ENCODE assay signal across 10 cellular contexts in genomic region chr2:20868377-20868776, GRCh38. TPM values are rescaled to one million over a fixed set of nuclear protein-coding genes. Genes with fewer than 3 reads are reported as not detected.
DNase-seq lines count a peak whose midpoint lies in the region; ATAC-seq and TF ChIP-seq lines count a peak whose summit lies in the region.
"Had no signal": no experiment of that assay in that cellular context is flagged by ENCODE, and none has a peak within 500 bp of the region (broad histone marks: within the 10 kb centered on the region; RNA-seq: fewer than 3 reads in every experiment).

No MANE protein-coding gene starts in this region.

- H3K27ac ChIP-seq in mammary epithelial cell (ENCODE audit: insufficient read depth, low read depth, low read length) (no peak overlapping the region), upper lobe of right lung (no peak overlapping the region), brain microvascular endothelial cell (no peak overlapping the region)

- 38% methylated on average over 2 of the region's 2 CpGs for WGBS in mammary epithelial cell (ENCODE audit: low coverage, missing lambda C conversion rate)

- intact Hi-C loops in mammary epithelial cell (cut with micrococcal nuclease) (no loop called here), MCF 10A (cut with micrococcal nuclease) (no loop called here), upper lobe of right lung (cut with DNase I) (no loop called here)

- H3K36me3 ChIP-seq in mammary epithelial cell (ENCODE audit: insufficient read depth, low read length), result no peaks in the 10 kb centered on the region
- no peaks in the 10 kb centered on the region for H3K36me3 ChIP-seq in upper lobe of right lung
- no peaks in the 10 kb centered on the region for H3K36me3 ChIP-seq in brain microvascular endothelial cell (replicated peaks)

- H3K4me3 ChIP-seq in mammary epithelial cell (replicated peaks in 1 of 3; ENCODE audit: insufficient read depth in 1 of 3, low read depth in 2 of 3, low read length in 3 of 3), result no peak overlapping the region
- no peak overlapping the region for H3K4me3 ChIP-seq in upper lobe of right lung
- H3K4me3 ChIP-seq in brain microvascular endothelial cell (ENCODE audit: low read depth, low read length), result no peak overlapping the region

- CTCF ChIA-PET in mammary epithelial cell (lab: Charles Lee; ENCODE audit: low non-redundant PET) (no interaction called here), MCF 10A (lab: Yijun Ruan, JAX) (interaction anchor here (1.2 kb wide), 1 partner anchor 86 kb away, joined by 4 read pairs; no protein-coding TSS in a partner anchor)

- BruUV-seq in mammary epithelial cell (replicated peaks; lab: Mats Ljungman, UMichigan) (no TSS peak), MCF 10A (replicated peaks; lab: Mats Ljungman, UMichigan) (no TSS peak)

- H3K36me3 Mint-ChIP-seq in MCF 10A (ENCODE audit: insufficient read depth, unreplicated experiment) (peaks cover 5% of the 10 kb centered on the region), glutamatergic neuron (ENCODE audit: unreplicated experiment) (peaks cover 3% of the 10 kb centered on the region)

- DNase-seq in mammary epithelial cell, result peak; percentile 67
- DNase-seq in MCF 10A (ENCODE audit: unreplicated experiment), result no peak
- peak; percentile 35 for DNase-seq in activated naive CD4-positive, alpha-beta T cell treated with anti-CD3 and anti-CD28 coated beads, Interleukin-2, amount 50 U/mL, for 16 hours
- DNase-seq in upper lobe of right lung, result no peak
- no peak for DNase-seq in brain microvascular endothelial cell
- DNase-seq in EL, result no peak
- DNase-seq in glutamatergic neuron, result no peak
- DNase-seq: 8988T, NCI-H1105 treated with DMSO at 0.1 percent for 48 hours had no signal

- no peak overlapping the region for H2AFZ ChIP-seq in mammary epithelial cell (ENCODE audit: low read depth, low read length)

- H3K4me2 ChIP-seq in mammary epithelial cell (ENCODE audit: insufficient read depth, low read depth, low read length), result no peak overlapping the region

- no peaks in the 10 kb centered on the region for H3K27me3 ChIP-seq in mammary epithelial cell (ENCODE audit: insufficient read depth, low read length)
- H3K27me3 ChIP-seq in upper lobe of right lung, result no peaks in the 10 kb centered on the region
- H3K27me3 ChIP-seq in brain microvascular endothelial cell (replicated peaks), result no peaks in the 10 kb centered on the region

- no peak overlapping the region for H3K4me3 Mint-ChIP-seq in MCF 10A (ENCODE audit: unreplicated experiment)
- no peak overlapping the region for H3K4me3 Mint-ChIP-seq in glutamatergic neuron (ENCODE audit: unreplicated experiment)

- POLR2A ChIA-PET in MCF 10A (lab: Yijun Ruan, JAX), result no interaction called here

- H3K4me1 ChIP-seq in mammary epithelial cell (ENCODE audit: insufficient read depth, low read length) (no peaks in the 10 kb centered on the region), upper lobe of right lung (no peaks in the 10 kb centered on the region)

- in situ Hi-C loops in mammary epithelial cell (cut with MboI; ENCODE audit: low sequenced_read_pairs in 2 of 2), result no loop called here
- in situ Hi-C loops in brain microvascular endothelial cell (cut with HindIII; ENCODE audit: low pct_ligation_motif_present, low sequenced_read_pairs), result no loop called here

- no peak overlapping the region for H3K9ac ChIP-seq in mammary epithelial cell (ENCODE audit: insufficient read depth, low read length)

- no peaks in the 10 kb centered on the region for H3K9me3 Mint-ChIP-seq in MCF 10A (ENCODE audit: unreplicated experiment)
- peaks cover 1% of the 10 kb centered on the region for H3K9me3 Mint-ChIP-seq in glutamatergic neuron (ENCODE audit: unreplicated experiment)

- no peak overlapping the region for H3K27ac Mint-ChIP-seq in MCF 10A (ENCODE audit: low read depth, unreplicated experiment)
- no peak overlapping the region for H3K27ac Mint-ChIP-seq in glutamatergic neuron (ENCODE audit: unreplicated experiment)

- dilution Hi-C loops in mammary epithelial cell (cut with HindIII; ENCODE audit: low sequenced_read_pairs), result no loop called here

- H3K9me3 ChIP-seq in mammary epithelial cell (replicated peaks; ENCODE audit: insufficient read depth, low read length) (no peaks in the 10 kb centered on the region), upper lobe of right lung (no peaks in the 10 kb centered on the region)

- ATAC-seq in HG03575 (IDR thresholded peaks at IDR 0.05; ENCODE audit: extremely low read depth, insufficient number of reproducible peaks, low FRiP score, unreplicated experiment), result peak; percentile 97
- no peak for ATAC-seq in upper lobe of right lung

- H3K27me3 Mint-ChIP-seq in MCF 10A (ENCODE audit: insufficient read depth, unreplicated experiment), result peaks cover 40% of the 10 kb centered on the region
- peaks cover 2% of the 10 kb centered on the region for H3K27me3 Mint-ChIP-seq in glutamatergic neuron (ENCODE audit: unreplicated experiment)

- H4K20me1 ChIP-seq in mammary epithelial cell (ENCODE audit: insufficient read depth, low read length), result no peaks in the 10 kb centered on the region

- TF ChIP-seq CTCF in mammary epithelial cell (conservative IDR thresholded peaks at IDR 0.05 in 1 of 2, IDR thresholded peaks at IDR 0.05 in 1 of 2; ENCODE audit: extremely low read depth in 1 of 2, insufficient read depth in 1 of 2, low read depth in 1 of 2, low read length in 2 of 2) (no peak), MCF 10A (IDR thresholded peaks at IDR 0.05; ENCODE audit: unreplicated experiment) (no peak), upper lobe of right lung (IDR thresholded peaks at IDR 0.05) (no peak), brain microvascular endothelial cell (IDR thresholded peaks at IDR 0.05; ENCODE audit: low read depth, low read length, missing control alignments) (no peak), glutamatergic neuron (IDR thresholded peaks at IDR 0.05; ENCODE audit: partially characterized antibody, unreplicated experiment) (no peak)

- H3K79me2 ChIP-seq in mammary epithelial cell (ENCODE audit: insufficient read depth, low read length), result no peaks in the 10 kb centered on the region

- H3K4me1 Mint-ChIP-seq in MCF 10A (ENCODE audit: insufficient read depth, unreplicated experiment), result no peaks in the 10 kb centered on the region
- H3K4me1 Mint-ChIP-seq in glutamatergic neuron (ENCODE audit: low read depth, unreplicated experiment), result no peaks in the 10 kb centered on the region

RNA-seq across cellular contexts. Expression of gene LDAH, which starts 45.5 kb away (rescaled TPM):
- 10 to 100 TPM in 1 of 2 donors, 1 to 10 TPM in 1; 9.1 to 13.3 TPM for total RNA-seq in mammary epithelial cell
- polyA plus RNA-seq in mammary epithelial cell, result 9.5 TPM
- 5.8 TPM for polyA minus RNA-seq in mammary epithelial cell
- 16.8 and 17.0 TPM in 2 replicates for total RNA-seq in MCF 10A (2022)
- total RNA-seq in upper lobe of right lung, result 17.9 TPM
- total RNA-seq in glutamatergic neuron (ENCODE audit: unreplicated experiment), result 33.7 TPM

Comparison
In these comparisons a context has a peak if more than half of its experiments do, and no peak if none do; other contexts are left out.
1. DNase-seq: peak in mammary epithelial cell (single experiment) and activated naive CD4-positive, alpha-beta T cell treated with anti-CD3 and anti-CD28 coated beads, Interleukin-2, amount 50 U/mL, for 16 hours (single experiment); none in MCF 10A (single experiment), upper lobe of right lung (single experiment), brain microvascular endothelial cell (single experiment), EL (single experiment) and glutamatergic neuron (single experiment).